15 cellular contexts compared by ENCODE assay signal in the genomic region with DNA sequence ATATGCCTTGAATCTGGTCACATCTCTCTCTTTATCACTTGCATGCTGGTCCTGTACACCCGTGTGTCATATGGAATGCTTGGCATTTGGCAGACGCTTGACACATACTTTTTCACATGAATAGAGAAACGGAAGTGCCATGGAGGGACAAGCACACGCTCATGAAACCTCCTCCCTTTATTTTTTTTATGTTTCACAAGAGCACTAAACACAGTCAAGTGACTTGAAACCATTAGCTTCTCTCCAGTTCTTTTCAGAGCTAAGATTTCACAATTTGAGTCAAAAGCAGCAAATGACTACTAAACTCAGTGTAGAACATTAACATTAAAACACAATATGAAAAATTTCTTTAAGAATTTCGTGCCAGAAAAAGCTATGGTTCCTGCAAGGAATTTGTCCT.
DNase-seq lines count a peak whose midpoint lies in the region; ATAC-seq and TF ChIP-seq lines count a peak whose summit lies in the region.
"Had no signal": no experiment of that assay in that cellular context is flagged by ENCODE, and none has a peak within 500 bp of the region (broad histone marks: within the 10 kb centered on the region; RNA-seq: fewer than 3 reads in every experiment).

No MANE protein-coding gene starts in this region.

- no peak for DNase-seq in Calu3
- peak; percentile 75 to 91 for DNase-seq in NOMO-1 (lab: John Stamatoyannopoulos, UW; ENCODE audit: unreplicated experiment in 2 of 2)
- DNase-seq in brain microvascular endothelial cell: peak; percentile 56
- no peak for DNase-seq in lower lobe of right lung
- no peak for DNase-seq in NCI-H510A (lab: John Stamatoyannopoulos, UW)
- no peak for DNase-seq in GOT3 (lab: John Stamatoyannopoulos, UW)
- DNase-seq: activated CD4-positive, alpha-beta T cell treated with anti-CD3 and anti-CD28 coated beads for 48 hours; caudate nucleus; CD4-positive, alpha-beta memory T cell; NCI-H1105; NCI-H526 had no signal

- H3K4me1 Mint-ChIP-seq in Calu3 (ENCODE audit: low read depth, unreplicated experiment): peaks cover 12% of the 10 kb centered on the region

- H3K36me3 ChIP-seq in brain microvascular endothelial cell (replicated peaks) (no peaks in the 10 kb centered on the region), lower lobe of right lung (no peaks in the 10 kb centered on the region)
- H3K36me3 ChIP-seq: right atrium auricular region had no signal

- no peak overlapping the region for H3K4me3 Mint-ChIP-seq in Calu3 (ENCODE audit: low read depth, unreplicated experiment)
- H3K4me3 Mint-ChIP-seq: CD4-positive, alpha-beta memory T cell had no signal

- no peaks in the 10 kb centered on the region for H3K27me3 Mint-ChIP-seq in Calu3 (ENCODE audit: unreplicated experiment)
- H3K27me3 Mint-ChIP-seq: CD4-positive, alpha-beta memory T cell had no signal

- no peaks in the 10 kb centered on the region for H3K4me1 ChIP-seq in lower lobe of right lung
- H3K4me1 ChIP-seq: right atrium auricular region had no signal

- no peaks in the 10 kb centered on the region for H3K36me3 Mint-ChIP-seq in Calu3 (ENCODE audit: insufficient read depth, unreplicated experiment)

- H3K9me3 Mint-ChIP-seq in Calu3 (ENCODE audit: low read depth, unreplicated experiment): peaks cover 6% of the 10 kb centered on the region

- H3K27ac ChIP-seq in brain microvascular endothelial cell: no peak overlapping the region
- no peak overlapping the region for H3K27ac ChIP-seq in lower lobe of right lung
- H3K27ac ChIP-seq: right atrium auricular region had no signal

- intact Hi-C loops in Calu3 (cut with micrococcal nuclease; ENCODE audit: unreplicated experiment): no loop called here
- intact Hi-C loops in lower lobe of right lung (cut with DNase I): no loop called here

- TF ChIP-seq CTCF in Calu3 (IDR thresholded peaks at IDR 0.05; ENCODE audit: unreplicated experiment): no peak
- TF ChIP-seq CTCF in brain microvascular endothelial cell (IDR thresholded peaks at IDR 0.05; ENCODE audit: low read depth, low read length, missing control alignments): no peak
- no peak for TF ChIP-seq CTCF in lower lobe of right lung (IDR thresholded peaks at IDR 0.05)

- in situ Hi-C loops in brain microvascular endothelial cell (cut with HindIII; ENCODE audit: low pct_ligation_motif_present, low sequenced_read_pairs): no loop called here

- CTCF ChIA-PET in Calu3 (lab: Charles Lee): no interaction called here

- no TSS peak for BruUV-seq in Calu3 (replicated peaks; lab: Mats Ljungman, UMichigan)

- H3K27me3 ChIP-seq in brain microvascular endothelial cell (replicated peaks) (no peaks in the 10 kb centered on the region), lower lobe of right lung (ENCODE audit: low read depth) (no peaks in the 10 kb centered on the region)
- H3K27me3 ChIP-seq: right atrium auricular region had no signal

- H3K9me3 ChIP-seq in lower lobe of right lung: no peaks in the 10 kb centered on the region
- H3K9me3 ChIP-seq: right atrium auricular region had no signal

- peak; percentile 41 to 65 for ATAC-seq in lower lobe of right lung
- no peak for ATAC-seq in GM21526 (IDR thresholded peaks at IDR 0.05; ENCODE audit: low FRiP score, unreplicated experiment)
- ATAC-seq in GM18520 (IDR thresholded peaks at IDR 0.05; ENCODE audit: unreplicated experiment): no peak
- ATAC-seq: esophagus mucosa had no signal

- peak overlapping the region; percentile 1 for H3K27ac Mint-ChIP-seq in Calu3 (ENCODE audit: unreplicated experiment)

- H3K4me3 ChIP-seq in brain microvascular endothelial cell (ENCODE audit: low read depth, low read length) (no peak overlapping the region), lower lobe of right lung (no peak overlapping the region)
- H3K4me3 ChIP-seq: right atrium auricular region had no signal

Comparison
In these comparisons a context has a peak if more than half of its experiments do, and no peak if none do; other contexts are left out.
1. DNase-seq: peak in NOMO-1 (2 of 2) and brain microvascular endothelial cell (single experiment); none in Calu3 (single experiment), lower lobe of right lung (single experiment), NCI-H510A (single experiment) and GOT3 (single experiment).
2. ATAC-seq: peak in lower lobe of right lung (2 of 2); none in GM21526 (single experiment) and GM18520 (single experiment).